ENCODE assay signal across 16 cellular contexts in the genomic region with DNA sequence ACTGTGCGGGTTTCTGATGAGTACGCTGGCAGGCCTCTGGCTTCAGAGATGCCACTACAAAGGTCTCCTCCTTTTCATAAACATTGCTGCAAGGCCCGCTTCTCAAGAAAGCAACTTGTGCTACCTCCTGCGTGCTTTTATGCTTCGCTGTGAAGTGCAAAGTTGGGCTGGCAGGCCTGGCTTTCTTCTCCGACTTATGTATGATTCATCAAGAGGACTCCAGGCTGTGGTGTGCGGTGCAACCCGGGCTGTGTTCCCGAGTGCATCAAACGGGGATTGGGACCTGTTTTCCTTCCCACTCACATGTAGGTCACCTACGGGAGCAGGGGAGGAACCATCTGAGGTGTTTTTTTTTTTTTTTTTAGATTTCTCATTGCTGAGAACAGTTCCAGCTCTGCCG.
A peak's percentile ranks its signal among the peaks of the same experiment; 100 is the strongest.
DNase-seq lines count a peak whose midpoint lies in the region; FAIRE-seq and TF ChIP-seq lines count a peak whose summit lies in the region.
"Had no signal": no experiment of that assay in that cellular context is flagged by ENCODE, and none has a peak within 500 bp of the region (broad histone marks: within the 10 kb centered on the region; RNA-seq: fewer than 3 reads in every experiment).

No MANE protein-coding gene starts in this region.

- H3K4me2 ChIP-seq in astrocyte (ENCODE audit: low read length), result no peak overlapping the region
- H3K4me2 ChIP-seq: KMS-11 had no signal

- no peak overlapping the region for H2AFZ ChIP-seq in astrocyte (ENCODE audit: low read depth, low read length)

- H3K36me3 ChIP-seq in astrocyte (ENCODE audit: insufficient read depth, low read length) (no peaks in the 10 kb centered on the region), WERI-Rb-1 (no peaks in the 10 kb centered on the region)

- H4K20me1 ChIP-seq in astrocyte (ENCODE audit: insufficient read depth, low read length), result no peaks in the 10 kb centered on the region

- H3K27ac ChIP-seq in astrocyte (ENCODE audit: low read depth, low read length) (no peak overlapping the region), WERI-Rb-1 (no peak overlapping the region)
- H3K27ac ChIP-seq: KMS-11 had no signal

- H3K4me3 Mint-ChIP-seq in astrocyte (ENCODE audit: unreplicated experiment) (no peak overlapping the region), nephron progenitor cell (no peak overlapping the region)
- H3K4me3 Mint-ChIP-seq: CD14-positive monocyte; CD8-positive, alpha-beta T cell had no signal

- peak; percentile 28 for DNase-seq in H54 (ENCODE audit: insufficient read length, low spot score)
- DNase-seq in astrocyte (ENCODE audit: low read depth), result peak; percentile 35
- no peak for DNase-seq in nephron progenitor cell
- DNase-seq in HuH-7.5 (ENCODE audit: low spot score), result no peak
- DNase-seq in WERI-Rb-1, result no peak
- no peak for DNase-seq in foreskin melanocyte
- DNase-seq in NK-92 (lab: John Stamatoyannopoulos, UW; ENCODE audit: unreplicated experiment), result no peak
- DNase-seq: CD8-positive, alpha-beta T cell; COR-L47; DND-41; GF-D8; GOT3 had no signal

- H3K36me3 Mint-ChIP-seq in astrocyte (ENCODE audit: low read depth, unreplicated experiment) (no peaks in the 10 kb centered on the region), nephron progenitor cell (ENCODE audit: low read depth) (peaks cover 18% of the 10 kb centered on the region)
- H3K36me3 Mint-ChIP-seq: CD14-positive monocyte had no signal

- peaks cover 8% of the 10 kb centered on the region for H3K4me1 ChIP-seq in astrocyte (ENCODE audit: insufficient read depth, low read length)

- no peak overlapping the region for H3K9ac ChIP-seq in astrocyte (ENCODE audit: low read length)
- H3K9ac ChIP-seq: KMS-11 had no signal

- no peaks in the 10 kb centered on the region for H3K9me3 ChIP-seq in astrocyte (ENCODE audit: insufficient read depth, low read depth, low read length)
- H3K9me3 ChIP-seq in WERI-Rb-1 (ENCODE audit: severe bottlenecking), result no peaks in the 10 kb centered on the region

- TF ChIP-seq CTCF in astrocyte (IDR thresholded peaks at IDR 0.05; ENCODE audit: insufficient read depth, low read depth, low read length) (no peak), nephron progenitor cell (IDR thresholded peaks at IDR 0.05) (no peak), WERI-Rb-1 (IDR thresholded peaks at IDR 0.05; ENCODE audit: low read depth, low read length) (no peak)

- H3K27me3 Mint-ChIP-seq in astrocyte (ENCODE audit: low read depth, unreplicated experiment) (peaks cover 5% of the 10 kb centered on the region), nephron progenitor cell (ENCODE audit: low read depth, poor library complexity) (no peaks in the 10 kb centered on the region)

- H3K27ac Mint-ChIP-seq in astrocyte (ENCODE audit: unreplicated experiment), result no peak overlapping the region
- H3K27ac Mint-ChIP-seq in nephron progenitor cell, result peak overlapping the region; percentile 61
- H3K27ac Mint-ChIP-seq: CD14-positive monocyte; CD8-positive, alpha-beta T cell had no signal

- H3K4me3 ChIP-seq in astrocyte (ENCODE audit: insufficient read depth, low read depth, low read length) (no peak overlapping the region), WERI-Rb-1 (ENCODE audit: low read depth, low read length) (no peak overlapping the region)
- H3K4me3 ChIP-seq: GM12878 had no signal

- no peak for TF ChIP-seq POLR2A in H54 (IDR thresholded peaks at IDR 0.05; ENCODE audit: low read depth, low read length)

- H3K27me3 ChIP-seq in astrocyte (ENCODE audit: insufficient read depth, low read length) (no peaks in the 10 kb centered on the region), WERI-Rb-1 (ENCODE audit: insufficient read depth, low read depth, severe bottlenecking) (no peaks in the 10 kb centered on the region)

- H3K9me3 Mint-ChIP-seq in astrocyte (ENCODE audit: unreplicated experiment) (no peaks in the 10 kb centered on the region), nephron progenitor cell (peaks cover 36% of the 10 kb centered on the region)

- H3K4me1 Mint-ChIP-seq in astrocyte (ENCODE audit: low read depth, unreplicated experiment) (peaks cover 2% of the 10 kb centered on the region), nephron progenitor cell (peaks cover 33% of the 10 kb centered on the region)
- H3K4me1 Mint-ChIP-seq: CD14-positive monocyte had no signal

- no peaks in the 10 kb centered on the region for H3K79me2 ChIP-seq in astrocyte (ENCODE audit: insufficient read depth, low read length)

- no peak for FAIRE-seq in H54 (lab: Jason Lieb, UNC)
- FAIRE-seq in astrocyte (lab: Jason Lieb, UNC), result no peak
- FAIRE-seq: GM12878, GM18507 had no signal

Comparison
In these comparisons a context has a peak if more than half of its experiments do, and no peak if none do; other contexts are left out.
1. DNase-seq: peak in H54 (single experiment) and astrocyte (single experiment); none in nephron progenitor cell (single experiment), HuH-7.5 (single experiment), WERI-Rb-1 (single experiment), foreskin melanocyte (single experiment) and NK-92 (single experiment).